ENCODE assay signal across 22 cellular contexts in the genomic region with DNA sequence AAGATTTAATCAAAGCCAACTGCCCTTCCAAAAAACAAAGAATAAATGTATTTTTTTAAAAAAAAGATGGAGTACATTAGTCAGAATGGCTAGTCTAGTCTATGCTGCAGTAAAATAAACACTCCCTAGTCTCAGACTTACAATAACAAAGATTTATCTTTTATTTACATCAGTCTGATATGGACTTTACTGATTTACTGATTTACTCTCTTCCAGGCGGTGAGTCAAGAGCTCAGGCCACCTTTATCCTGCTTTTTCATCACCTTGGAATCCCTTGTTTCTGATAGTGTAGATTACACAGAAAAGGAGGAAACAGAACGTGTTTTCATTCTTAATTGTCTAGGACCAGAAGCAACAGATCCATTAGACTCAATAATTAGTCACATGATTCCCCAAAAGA.
A peak's percentile ranks its signal among the peaks of the same experiment; 100 is the strongest.
DNase-seq lines count a peak whose midpoint lies in the region; ATAC-seq and TF ChIP-seq lines count a peak whose summit lies in the region.
"Had no signal": no experiment of that assay in that cellular context is flagged by ENCODE, and none has a peak within 500 bp of the region (broad histone marks: within the 10 kb centered on the region; RNA-seq: fewer than 3 reads in every experiment).

No MANE protein-coding gene starts in this region.

- peak; percentile 11 for DNase-seq in SIG-M5 treated with dmso at 0.1 percent for 504 hours (lab: John Stamatoyannopoulos, UW; ENCODE audit: unreplicated experiment)
- DNase-seq in SIG-M5 (lab: John Stamatoyannopoulos, UW), result no peak
- peak; percentile 10 for DNase-seq in astrocyte of the hippocampus (ENCODE audit: low read depth, low spot score)
- peak; percentile 25 for DNase-seq in glomerular endothelial cell (ENCODE audit: extremely low read depth, low read depth, low spot score)
- DNase-seq in NCI-H2171 treated with DMSO at 0.1 percent for 48 hours (lab: John Stamatoyannopoulos, UW), result no peak
- no peak for DNase-seq in GM20000 (ENCODE audit: low spot score)
- no peak for DNase-seq in NCI-H146 treated with DMSO at 0.1 percent for 48 hours (lab: John Stamatoyannopoulos, UW; ENCODE audit: unreplicated experiment)
- DNase-seq: activated CD4-positive, CD25-positive, alpha-beta regulatory T cell treated with anti-CD3 and anti-CD28 coated beads, Interleukin-2, amount 50 U/mL, for 72 hours; activated CD8-positive, alpha-beta T cell treated with anti-CD3 and anti-CD28 coated beads for 36 hours; activated naive CD8-positive, alpha-beta T cell treated with anti-CD3 and anti-CD28 coated beads for 36 hours; CD4-positive, alpha-beta memory T cell; effector memory CD4-positive, alpha-beta T cell; esophagus squamous epithelium; mammary epithelial cell; NCI-H1417; NCI-H524; stimulated activated CD8-positive, alpha-beta memory T cell treated with anti-CD3 and anti-CD28 coated beads, Interleukin-4, amount 100 ng/mL, for 48 hours; stomach; tibial artery had no signal

- no peak for TF ChIP-seq CTCF in GM20000 (IDR thresholded peaks at IDR 0.05; ENCODE audit: extremely low read depth, missing control alignments)

- no peak for ATAC-seq in HG02759 (IDR thresholded peaks at IDR 0.05; ENCODE audit: unreplicated experiment)
- ATAC-seq: activated CD8-positive, alpha-beta T cell treated with anti-CD3 and anti-CD28 coated beads for 36 hours; GM12878; HepG2 had no signal

Comparison
In these comparisons a context has a peak if more than half of its experiments do, and no peak if none do; other contexts are left out.
1. DNase-seq: peak in SIG-M5 treated with dmso at 0.1 percent for 504 hours (single experiment), astrocyte of the hippocampus (single experiment) and glomerular endothelial cell (single experiment); none in SIG-M5 (single experiment), NCI-H2171 treated with DMSO at 0.1 percent for 48 hours (single experiment), GM20000 (single experiment) and NCI-H146 treated with DMSO at 0.1 percent for 48 hours (single experiment).